8 cellular contexts compared by ENCODE assay signal in genomic region chrX:139930923-139931645, GRCh38. TPM values are rescaled to one million over a fixed set of nuclear protein-coding genes. Genes with fewer than 3 reads are reported as not detected.
A peak's percentile ranks its signal among the peaks of the same experiment; 100 is the strongest.
DNase-seq lines count a peak whose midpoint lies in the region; TF ChIP-seq lines count a peak whose summit lies in the region.

No MANE protein-coding gene starts in this region.

- H3K4me3 ChIP-seq in Caco-2 (ENCODE audit: low read depth, low read length) (peak overlapping the region; percentile 79), HUES64 (ENCODE audit: low read length) (peak overlapping the region; percentile 78), uterus (peak overlapping the region; percentile 52 to 82)

- no peaks in the 10 kb centered on the region for H3K27me3 ChIP-seq in Caco-2 (replicated peaks; ENCODE audit: control insufficient read depth, insufficient read depth, low read length)
- peaks cover 6% of the 10 kb centered on the region for H3K27me3 ChIP-seq in HUES64 (ENCODE audit: insufficient read depth, low read length)
- no peaks in the 10 kb centered on the region for H3K27me3 ChIP-seq in uterus

- TF ChIP-seq POLR2A in uterus (IDR thresholded peaks at IDR 0.05): no peak

- TF ChIP-seq CTCF in Caco-2 (IDR thresholded peaks at IDR 0.05; ENCODE audit: insufficient read depth in 1 of 2, low read depth in 1 of 2, low read length in 1 of 2, severe bottlenecking in 1 of 2, unreplicated experiment in 1 of 2): no peak
- no peak for TF ChIP-seq CTCF in endothelial cell (IDR thresholded peaks at IDR 0.05; ENCODE audit: unreplicated experiment)
- TF ChIP-seq CTCF in uterus (IDR thresholded peaks at IDR 0.05): no peak

- H3K27ac ChIP-seq in HUES64 (ENCODE audit: low read depth, low read length) (no peak overlapping the region), uterus (peak overlapping the region; percentile 90 to 99)

- peak overlapping the region; percentile 92 for H3K4me3 Mint-ChIP-seq in Caco-2 (ENCODE audit: unreplicated experiment)
- H3K4me3 Mint-ChIP-seq in activated CD4-positive, alpha-beta T cell treated with anti-CD3 and anti-CD28 coated beads, Interleukin-2, amount 10 ng/mL, durations not matched to agents 7 days and 5 days: peak overlapping the region; percentile 76
- peak overlapping the region; percentile 90 for H3K4me3 Mint-ChIP-seq in endothelial cell (ENCODE audit: unreplicated experiment)

- POLR2A ChIA-PET in Caco-2 (lab: Charles Lee): interaction anchor here (0.6 kb wide), 1 partner anchor 37 kb away, joined by 7 read pairs; no protein-coding TSS in a partner anchor
- POLR2A ChIA-PET in activated CD4-positive, alpha-beta T cell treated with anti-CD3 and anti-CD28 coated beads, Interleukin-2, amount 10 ng/mL, durations not matched to agents 7 days and 5 days (lab: Charles Lee): no interaction called here

- no TSS peak for BruUV-seq in Caco-2 (replicated peaks; lab: Mats Ljungman, UMichigan)

- H3K9me3 ChIP-seq in Caco-2: no peaks in the 10 kb centered on the region
- no peaks in the 10 kb centered on the region for H3K9me3 ChIP-seq in HUES64 (ENCODE audit: insufficient read depth, low read depth, low read length)
- H3K9me3 ChIP-seq in uterus: no peaks in the 10 kb centered on the region

- H3K4me1 ChIP-seq in Caco-2 (no peaks in the 10 kb centered on the region), HUES64 (ENCODE audit: insufficient read depth, low read length) (peaks cover 18% of the 10 kb centered on the region), uterus (no peaks in the 10 kb centered on the region)

- H3K36me3 ChIP-seq in Caco-2 (ENCODE audit: control insufficient read depth, insufficient read depth, low read length): no peaks in the 10 kb centered on the region
- no peaks in the 10 kb centered on the region for H3K36me3 ChIP-seq in HUES64 (ENCODE audit: insufficient read depth, low read length)
- no peaks in the 10 kb centered on the region for H3K36me3 ChIP-seq in uterus

- peaks cover 12% of the 10 kb centered on the region for H3K36me3 Mint-ChIP-seq in Caco-2 (ENCODE audit: insufficient read depth, unreplicated experiment)
- peaks cover 2% of the 10 kb centered on the region for H3K36me3 Mint-ChIP-seq in activated CD4-positive, alpha-beta T cell treated with anti-CD3 and anti-CD28 coated beads, Interleukin-2, amount 10 ng/mL, durations not matched to agents 7 days and 5 days (ENCODE audit: low read depth)
- H3K36me3 Mint-ChIP-seq in endothelial cell (ENCODE audit: low read depth, unreplicated experiment): no peaks in the 10 kb centered on the region

- H3K9me3 Mint-ChIP-seq in Caco-2 (ENCODE audit: unreplicated experiment) (no peaks in the 10 kb centered on the region), endothelial cell (ENCODE audit: unreplicated experiment) (no peaks in the 10 kb centered on the region)
- no peaks in the 10 kb centered on the region for H3K9me3 Mint-ChIP-seq in activated CD4-positive, alpha-beta T cell treated with anti-CD3 and anti-CD28 coated beads, Interleukin-2, amount 10 ng/mL, durations not matched to agents 7 days and 5 days

- H3K4me1 Mint-ChIP-seq in Caco-2 (ENCODE audit: low read depth, unreplicated experiment) (no peaks in the 10 kb centered on the region), endothelial cell (ENCODE audit: unreplicated experiment) (peaks cover 15% of the 10 kb centered on the region)
- peaks cover 22% of the 10 kb centered on the region for H3K4me1 Mint-ChIP-seq in activated CD4-positive, alpha-beta T cell treated with anti-CD3 and anti-CD28 coated beads, Interleukin-2, amount 10 ng/mL, durations not matched to agents 7 days and 5 days

- CTCF ChIA-PET in Caco-2 (lab: Charles Lee): no interaction called here
- CTCF ChIA-PET in activated CD4-positive, alpha-beta T cell treated with anti-CD3 and anti-CD28 coated beads, Interleukin-2, amount 10 ng/mL, durations not matched to agents 7 days and 5 days (lab: Charles Lee): interaction anchor here (1.7 kb wide), 1 partner anchor 19 kb away, joined by 3 read pairs; no protein-coding TSS in a partner anchor

- H3K27me3 Mint-ChIP-seq in Caco-2 (ENCODE audit: insufficient read depth, unreplicated experiment) (no peaks in the 10 kb centered on the region), endothelial cell (ENCODE audit: unreplicated experiment) (no peaks in the 10 kb centered on the region)
- H3K27me3 Mint-ChIP-seq in activated CD4-positive, alpha-beta T cell treated with anti-CD3 and anti-CD28 coated beads, Interleukin-2, amount 10 ng/mL, durations not matched to agents 7 days and 5 days: no peaks in the 10 kb centered on the region

- H3K27ac Mint-ChIP-seq in Caco-2 (ENCODE audit: unreplicated experiment) (no peak overlapping the region), endothelial cell (ENCODE audit: unreplicated experiment) (no peak overlapping the region)
- peak overlapping the region; percentile 74 for H3K27ac Mint-ChIP-seq in activated CD4-positive, alpha-beta T cell treated with anti-CD3 and anti-CD28 coated beads, Interleukin-2, amount 10 ng/mL, durations not matched to agents 7 days and 5 days

- peak overlapping the region; percentile 74 for H3K9ac ChIP-seq in HUES64 (ENCODE audit: low read depth, low read length)

- DNase-seq in Caco-2: peak; percentile 11 to 34
- DNase-seq in activated CD4-positive, alpha-beta T cell treated with anti-CD3 and anti-CD28 coated beads, Interleukin-2, amount 10 ng/mL, durations not matched to agents 7 days and 5 days: peak; percentile 11
- DNase-seq in endothelial cell (ENCODE audit: low spot score): peak; percentile 11
- peak; percentile 7 for DNase-seq in myocyte (ENCODE audit: low read depth)
- DNase-seq in uterus: no peak
- DNase-seq in NCI-H128 (lab: John Stamatoyannopoulos, UW; ENCODE audit: unreplicated experiment): no peak
- no peak for DNase-seq in GOT3 (lab: John Stamatoyannopoulos, UW)

- 3% methylated on average over 27 of the region's 27 CpGs for whole genome bisulfite sequencing in HUES64

- intact Hi-C loops in Caco-2 (cut with micrococcal nuclease; ENCODE audit: unreplicated experiment): loop anchor here (5.0 kb wide), 1 partner anchor 89 kb away; no protein-coding TSS in a partner anchor
- intact Hi-C loops in uterus (cut with DNase I; ENCODE audit: low total_unique reads): no loop called here

RNA-seq across cellular contexts. Expression of gene ATP11C, which starts 1.8 kb away (rescaled TPM):
- total RNA-seq in Caco-2 (2022) (12.2 and 15.3 TPM in 2 replicates), endothelial cell (ENCODE audit: unreplicated experiment) (48.5 TPM), myocyte (13.6 and 24.6 TPM in 2 replicates), uterus (10 to 100 TPM; 35.6 to 67.9 (median 52.4) TPM)
- polyA plus RNA-seq in HUES64 (2013, experiment 1 of 2): 28.6 TPM
- polyA plus RNA-seq in HUES64 (2013, experiment 2 of 2): 32.3 TPM
- 10 to 100 TPM; 13.8 to 15.4 TPM for total RNA-seq in activated CD4-positive, alpha-beta T cell treated with anti-CD3 and anti-CD28 coated beads, Interleukin-2, amount 10 ng/mL, durations not matched to agents 7 days and 5 days
- polyA plus RNA-seq in myocyte (2012): 4.0 TPM

RNA-seq across cellular contexts. Expression of gene CXorf66, which starts 34.2 kb away (rescaled TPM):
- not detected in 2 replicates for total RNA-seq in Caco-2 (2022)
- not detected for polyA plus RNA-seq in HUES64 (2013, experiment 1 of 2)
- not detected for polyA plus RNA-seq in HUES64 (2013, experiment 2 of 2)
- total RNA-seq in activated CD4-positive, alpha-beta T cell treated with anti-CD3 and anti-CD28 coated beads, Interleukin-2, amount 10 ng/mL, durations not matched to agents 7 days and 5 days: not detected
- not detected for total RNA-seq in endothelial cell (ENCODE audit: unreplicated experiment)
- total RNA-seq in myocyte: not detected in 2 replicates
- polyA plus RNA-seq in myocyte (2012): not detected
- total RNA-seq in uterus: not detected

Comparison
In these comparisons a context has a peak if more than half of its experiments do, and no peak if none do; other contexts are left out.
1. DNase-seq: peak in Caco-2 (2 of 2), activated CD4-positive, alpha-beta T cell treated with anti-CD3 and anti-CD28 coated beads, Interleukin-2, amount 10 ng/mL, durations not matched to agents 7 days and 5 days (single experiment), endothelial cell (single experiment) and myocyte (single experiment); none in uterus (0 of 2), NCI-H128 (single experiment) and GOT3 (single experiment).
2. Peak in every context shown above with its lines, with median percentiles within 50 percentile points of each other: H3K4me3 ChIP-seq and H3K4me3 Mint-ChIP-seq.